In genomic region chr11:65685981-65686380, GRCh38 we compare ENCODE assay signal across 1 cellular context.
TF ChIP-seq lines count a peak whose summit lies in the region.

No MANE protein-coding gene starts in this region.

TF ChIP-seq in H1, 55 proteins besides CTCF, POLR2A, EP300 and RAD21:
- TF ChIP-seq SRF (IDR thresholded peaks at IDR 0.05; ENCODE audit: low read depth, low read length): peak; percentile 34; the same call in 1 of the 2 replicates
- no peak for TF ChIP-seq RNF2 (IDR thresholded peaks at IDR 0.05; ENCODE audit: borderline replicate concordance, low read depth, low read length, missing control alignments, poor library complexity, severe bottlenecking)
TF ChIP-seq in H1: peak in this region for 1.
